ENCODE assay signal across 1 cellular context in the genomic region with DNA sequence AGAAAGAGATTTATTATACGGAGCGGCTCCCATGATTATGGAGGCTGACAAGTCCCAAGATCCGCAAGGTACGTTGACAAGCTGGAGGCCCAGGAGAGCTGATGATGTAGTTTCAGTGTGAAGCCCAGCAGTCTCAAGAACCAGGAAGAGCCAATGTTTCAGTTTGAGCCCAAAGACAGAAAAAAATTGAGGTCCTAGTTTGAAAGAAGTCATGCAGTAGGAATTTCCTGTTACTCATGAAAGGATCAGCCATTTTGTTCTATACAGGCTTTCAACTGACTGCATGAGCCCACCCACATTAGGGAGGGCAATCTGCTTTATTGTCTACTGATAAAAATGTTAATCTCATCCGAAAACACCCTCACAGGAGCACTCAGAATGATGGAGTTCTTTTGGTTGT.
TF ChIP-seq lines count a peak whose summit lies in the region.

No MANE protein-coding gene starts in this region.

TF ChIP-seq in K562, 482 proteins besides CTCF, POLR2A, EP300 and RAD21 (continued from another document):
- TF ChIP-seq, protein P1, sequence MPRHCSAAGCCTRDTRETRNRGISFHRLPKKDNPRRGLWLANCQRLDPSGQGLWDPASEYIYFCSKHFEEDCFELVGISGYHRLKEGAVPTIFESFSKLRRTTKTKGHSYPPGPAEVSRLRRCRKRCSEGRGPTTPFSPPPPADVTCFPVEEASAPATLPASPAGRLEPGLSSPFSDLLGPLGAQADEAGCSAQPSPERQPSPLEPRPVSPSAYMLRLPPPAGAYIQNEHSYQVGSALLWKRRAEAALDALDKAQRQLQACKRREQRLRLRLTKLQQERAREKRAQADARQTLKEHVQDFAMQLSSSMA (CRISPR knock-in tag; IDR thresholded peaks at IDR 0.05) = no peak
- TF ChIP-seq HNRNPL (IDR thresholded peaks at IDR 0.05; ENCODE audit: low read depth, low read length) (no peak), SMARCB1 (IDR thresholded peaks at IDR 0.05; ENCODE audit: insufficient read length, low read depth) (no peak), HLTF (IDR thresholded peaks at IDR 0.05) (no peak), MXI1 (IDR thresholded peaks at IDR 0.05; ENCODE audit: low read depth, low read length) (no peak), ZBTB26 (CRISPR knock-in tag; IDR thresholded peaks at IDR 0.05) (no peak), ZNF224 (CRISPR knock-in tag; IDR thresholded peaks at IDR 0.05) (no peak), PHB (CRISPR knock-in tag; IDR thresholded peaks at IDR 0.05) (no peak)
TF ChIP-seq in K562: peak in this region for 0.
